In genomic region chr6:144266091-144266649, GRCh38 we compare ENCODE assay signal across 8 cellular contexts. TPM values are rescaled to one million over a fixed set of nuclear protein-coding genes. Genes with fewer than 3 reads are reported as not detected.
DNase-seq lines count a peak whose midpoint lies in the region; ATAC-seq and TF ChIP-seq lines count a peak whose summit lies in the region.

No MANE protein-coding gene starts in this region.

- peak; percentile 79 for ATAC-seq in body of pancreas
- no peak for ATAC-seq in HG03025 (IDR thresholded peaks at IDR 0.05; ENCODE audit: low FRiP score, unreplicated experiment)
- ATAC-seq in HG03469 (IDR thresholded peaks at IDR 0.05; ENCODE audit: unreplicated experiment): no peak

- peak in 1 of 3 donors; percentile 38 for TF ChIP-seq POLR2A in body of pancreas (IDR thresholded peaks at IDR 0.05)

- WGBS in body of pancreas, 2 donors: 11 to 12% methylated on average over 5 to 6 of the region's 6 CpGs

- no peaks in the 10 kb centered on the region for H3K27me3 ChIP-seq in body of pancreas

- H3K4me1 ChIP-seq in body of pancreas: peaks cover 29% of the 10 kb centered on the region

- TF ChIP-seq CTCF in body of pancreas (IDR thresholded peaks at IDR 0.05): no peak

- intact Hi-C loops in body of pancreas (cut with DNase I): no loop called here

- H3K4me3 ChIP-seq in body of pancreas: no peak overlapping the region

- no peaks in the 10 kb centered on the region for H3K36me3 ChIP-seq in body of pancreas (replicated peaks in 1 of 2; ENCODE audit: insufficient read depth in 1 of 2, low read depth in 2 of 2)

- DNase-seq in HK-2 (ENCODE audit: unreplicated experiment) (peak; percentile 29), body of pancreas (peak; percentile 76 to 87 (median 80)), iris pigment epithelial cell (ENCODE audit: low read depth) (peak; percentile 94), stromal cell of bone marrow (ENCODE audit: low read depth) (peak; percentile 87), amygdala (lab: John Stamatoyannopoulos, UW) (no peak), SW480 (ENCODE audit: low spot score) (no peak)

- H3K9me3 ChIP-seq in body of pancreas: no peaks in the 10 kb centered on the region

- H3K27ac ChIP-seq in body of pancreas: peak overlapping the region; percentile 86 to 91 (median 89)

RNA-seq across cellular contexts. Expression of gene UTRN, which starts 19.0 kb away (rescaled TPM):
- 100 to 1,000 TPM; 112 to 133 TPM for total RNA-seq in body of pancreas

Comparison
In these comparisons a context has a peak if more than half of its experiments do, and no peak if none do; other contexts are left out.
1. DNase-seq: peak in HK-2 (single experiment), body of pancreas (4 of 4), iris pigment epithelial cell (single experiment) and stromal cell of bone marrow (single experiment); none in amygdala (0 of 56) and SW480 (single experiment).